1 cellular context compared by ENCODE assay signal in genomic region chr7:150283605-150284004, GRCh38.
TF ChIP-seq lines count a peak whose summit lies in the region.

No MANE protein-coding gene starts in this region.

TF ChIP-seq in K562, 482 proteins besides CTCF, POLR2A, EP300 and RAD21:
- TF ChIP-seq FOSL1 (tag; conservative IDR thresholded peaks at IDR 0.05) = peak; percentile 42; the same call in 1 of the 2 replicates
